ENCODE assay signal across 20 cellular contexts in genomic region chr4:45663495-45664148, GRCh38.
"Had no signal": no experiment of that assay in that cellular context is flagged by ENCODE, and none has a peak within 500 bp of the region (broad histone marks: within the 10 kb centered on the region; RNA-seq: fewer than 3 reads in every experiment).

No MANE protein-coding gene starts in this region.

- H3K27ac ChIP-seq: coronary artery, ovary, psoas muscle, tibial artery had no signal

- H3K36me3 Mint-ChIP-seq: activated naive CD8-positive, alpha-beta T cell; naive thymus-derived CD4-positive, alpha-beta T cell had no signal

- H3K27ac Mint-ChIP-seq: activated CD4-positive, alpha-beta T cell treated with anti-CD3 and anti-CD28 coated beads for 36 hours; activated naive CD8-positive, alpha-beta T cell; activated T-helper 1 cell treated with anti-CD3 and anti-CD28 coated beads, Interleukin-12 subunit alpha, Interleukin-12 subunit beta, Interleukin-2, Interleukin-4 antibody, amounts not matched to agents 30 ng/mL and 10 ng/mL and 1 ng/mL, durations not matched to agents 14 hours and 24 hours and 36 hours; naive thymus-derived CD4-positive, alpha-beta T cell had no signal

- H3K4me3 Mint-ChIP-seq: activated CD4-positive, alpha-beta T cell treated with anti-CD3 and anti-CD28 coated beads for 36 hours; activated naive CD8-positive, alpha-beta T cell; activated T-helper 1 cell treated with anti-CD3 and anti-CD28 coated beads, Interleukin-12 subunit alpha, Interleukin-12 subunit beta, Interleukin-2, Interleukin-4 antibody, amounts not matched to agents 30 ng/mL and 10 ng/mL and 1 ng/mL, durations not matched to agents 14 hours and 24 hours and 36 hours; naive thymus-derived CD4-positive, alpha-beta T cell had no signal

- H3K4me1 Mint-ChIP-seq: activated CD4-positive, alpha-beta T cell treated with anti-CD3 and anti-CD28 coated beads for 36 hours; naive thymus-derived CD4-positive, alpha-beta T cell had no signal

- FAIRE-seq: endometrium, frontal cortex, urothelium cell line had no signal

- DNase-seq: activated CD4-positive, alpha-beta T cell treated with anti-CD3 and anti-CD28 coated beads for 36 hours; activated CD4-positive, alpha-beta T cell treated with anti-CD3 and anti-CD28 coated beads, Interleukin-2, amount 50 U/mL, for 48 hours; activated gamma-delta T cell treated with Interleukin-2 at 50 U/mL for 16 hours; activated T-cell treated with anti-CD3 and anti-CD28 coated beads for 4 hours; central memory CD4-positive, alpha-beta T cell; kidney; naive thymus-derived CD4-positive, alpha-beta T cell; sigmoid colon; stimulated activated CD4-positive, alpha-beta T cell treated with anti-CD3 and anti-CD28 coated beads, Interleukin-1b, Interleukin-23, amount 100 ng/mL, for 48 hours; stimulated activated CD8-positive, alpha-beta memory T cell treated with anti-CD3 and anti-CD28 coated beads, Interleukin-4, amount 100 ng/mL, for 48 hours; stimulated activated naive CD4-positive, alpha-beta T cell; tibial artery had no signal

- H3K9me3 Mint-ChIP-seq: activated T-helper 1 cell treated with anti-CD3 and anti-CD28 coated beads, Interleukin-12 subunit alpha, Interleukin-12 subunit beta, Interleukin-2, Interleukin-4 antibody, amounts not matched to agents 30 ng/mL and 10 ng/mL and 1 ng/mL, durations not matched to agents 14 hours and 24 hours and 36 hours had no signal

- ATAC-seq: activated CD4-positive, alpha-beta T cell treated with anti-CD3 and anti-CD28 coated beads for 36 hours; naive thymus-derived CD4-positive, alpha-beta T cell had no signal

- H3K9me3 ChIP-seq: ovary, psoas muscle, sigmoid colon, tibial artery had no signal

- H3K27me3 Mint-ChIP-seq: activated CD4-positive, alpha-beta T cell treated with anti-CD3 and anti-CD28 coated beads for 36 hours; activated naive CD8-positive, alpha-beta T cell; naive thymus-derived CD4-positive, alpha-beta T cell had no signal

- H3K4me3 ChIP-seq: coronary artery, ovary, psoas muscle, sigmoid colon, tibial artery had no signal

- H3K27me3 ChIP-seq: ovary, sigmoid colon, tibial artery had no signal

- H3K36me3 ChIP-seq: ovary, sigmoid colon, tibial artery had no signal

- H3K4me1 ChIP-seq: psoas muscle, tibial artery had no signal
